In genomic region chr1:204152310-204153044, GRCh38 we compare ENCODE assay signal across 9 cellular contexts. TPM values are rescaled to one million over a fixed set of nuclear protein-coding genes. Genes with fewer than 3 reads are reported as not detected.
DNase-seq lines count a peak whose midpoint lies in the region; ATAC-seq, FAIRE-seq and TF ChIP-seq lines count a peak whose summit lies in the region.
"Had no signal": no experiment of that assay in that cellular context is flagged by ENCODE, and none has a peak within 500 bp of the region (broad histone marks: within the 10 kb centered on the region; RNA-seq: fewer than 3 reads in every experiment).

No MANE protein-coding gene starts in this region.

- H3K36me3 Mint-ChIP-seq in activated T-cell treated with anti-CD3 and anti-CD28 coated beads, Interleukin-2, amount 50 U/mL, for 4 hours (ENCODE audit: insufficient read depth), result no peaks in the 10 kb centered on the region

- no peaks in the 10 kb centered on the region for H3K9me3 Mint-ChIP-seq in activated T-cell treated with anti-CD3 and anti-CD28 coated beads, Interleukin-2, amount 50 U/mL, for 4 hours

- FAIRE-seq in bronchial epithelial cell (lab: Jason Lieb, UNC), result no peak
- FAIRE-seq: endometrium had no signal

- in situ Hi-C loops in transverse colon (cut with MboI; ENCODE audit: low pct_ligation_motif_present in 1 of 4, low pct_unique_long_range_greater_than_20kb in 1 of 4, low sequenced_read_pairs in 3 of 4), result no loop called here

- TF ChIP-seq EP300 in transverse colon (IDR thresholded peaks at IDR 0.05; ENCODE audit: low read depth), result no peak

- intact Hi-C loops in lower lobe of right lung (cut with DNase I), result no loop called here
- intact Hi-C loops in transverse colon (cut with DNase I; ENCODE audit: low total_unique reads), result no loop called here

- TF ChIP-seq CTCF in bronchial epithelial cell (IDR thresholded peaks at IDR 0.05; ENCODE audit: insufficient read depth, low read length, severe bottlenecking), result no peak
- no peak for TF ChIP-seq CTCF in lower lobe of right lung (IDR thresholded peaks at IDR 0.05)
- no peak for TF ChIP-seq CTCF in transverse colon (IDR thresholded peaks at IDR 0.05)

- WGBS in transverse colon (ENCODE audit: low coverage in 1 of 2), 2 donors, result 38% methylated on average over 23 of the region's 25 CpGs; no CpG with 5 or more reads in 1 of the 2 donors

- DNase-seq in activated T-cell treated with anti-CD3 and anti-CD28 coated beads, Interleukin-2, amount 50 U/mL, for 4 hours, result no peak
- no peak for DNase-seq in activated T-cell treated with anti-CD3 and anti-CD28 coated beads, Interleukin-2, amount 50 U/mL, for 1 hour
- no peak for DNase-seq in bronchial epithelial cell (ENCODE audit: low read depth)
- DNase-seq in lower lobe of right lung, result peak; percentile 47
- no peak for DNase-seq in transverse colon
- no peak for DNase-seq in Ammon's horn (ENCODE audit: low spot score)
- DNase-seq in KG1 (lab: John Stamatoyannopoulos, UW), result no peak

- H3K4me3 Mint-ChIP-seq in activated T-cell treated with anti-CD3 and anti-CD28 coated beads, Interleukin-2, amount 50 U/mL, for 4 hours, result peak overlapping the region; percentile 62

- H3K27me3 Mint-ChIP-seq in activated T-cell treated with anti-CD3 and anti-CD28 coated beads, Interleukin-2, amount 50 U/mL, for 4 hours (ENCODE audit: low read depth), result no peaks in the 10 kb centered on the region

- H3K4me3 ChIP-seq in bronchial epithelial cell (ENCODE audit: low read depth, low read length), result peak overlapping the region; percentile 59
- peak overlapping the region; percentile 76 for H3K4me3 ChIP-seq in lower lobe of right lung
- peak overlapping the region; percentile 42 to 68 (median 54) for H3K4me3 ChIP-seq in transverse colon

- no peaks in the 10 kb centered on the region for H3K9me3 ChIP-seq in lower lobe of right lung
- H3K9me3 ChIP-seq in transverse colon, result no peaks in the 10 kb centered on the region

- no peak for TF ChIP-seq POLR2A in transverse colon (IDR thresholded peaks at IDR 0.05)

- no peaks in the 10 kb centered on the region for H3K27me3 ChIP-seq in bronchial epithelial cell (ENCODE audit: control insufficient read depth, insufficient read depth, low read length)
- H3K27me3 ChIP-seq in lower lobe of right lung (ENCODE audit: low read depth), result peaks cover 7% of the 10 kb centered on the region
- H3K27me3 ChIP-seq in transverse colon, result peaks cover 29% of the 10 kb centered on the region

- peaks cover 15% of the 10 kb centered on the region for H3K4me1 ChIP-seq in lower lobe of right lung
- H3K4me1 ChIP-seq in transverse colon, result peaks cover 5 to 9% (median 6%) of the 10 kb centered on the region in 4 donors

- H3K36me3 ChIP-seq in bronchial epithelial cell (ENCODE audit: control insufficient read depth, insufficient read depth, low read length), result no peaks in the 10 kb centered on the region
- H3K36me3 ChIP-seq in lower lobe of right lung, result no peaks in the 10 kb centered on the region
- no peaks in the 10 kb centered on the region for H3K36me3 ChIP-seq in transverse colon

- peak in 1 of 2 donors; percentile 11 for ATAC-seq in activated T-cell treated with anti-CD3 and anti-CD28 coated beads, Interleukin-2, amount 50 U/mL, for 4 hours
- ATAC-seq in lower lobe of right lung (peak; percentile 3 to 20), HG03175 (IDR thresholded peaks at IDR 0.05; ENCODE audit: unreplicated experiment) (no peak)

- no peak overlapping the region for H3K27ac ChIP-seq in lower lobe of right lung
- H3K27ac ChIP-seq in transverse colon, result peak overlapping the region in 3 of 4 donors; percentile 12 to 64 (median 47)

- H3K4me1 Mint-ChIP-seq in activated T-cell treated with anti-CD3 and anti-CD28 coated beads, Interleukin-2, amount 50 U/mL, for 4 hours (ENCODE audit: low read depth), result peaks cover 2% of the 10 kb centered on the region

RNA-seq across cellular contexts. Expression of gene ETNK2, which starts 0.6 kb away (rescaled TPM):
- total RNA-seq in activated T-cell treated with anti-CD3 and anti-CD28 coated beads, Interleukin-2, amount 50 U/mL, for 4 hours, result 1 to 10 TPM in 1 of 3 donors, under 1 TPM in 2; 0.79 to 1.2 (median 0.99) TPM
- total RNA-seq in bronchial epithelial cell, result 58.7 and 70.4 TPM in 2 replicates
- total RNA-seq in lower lobe of right lung, result 4.5 TPM
- total RNA-seq in transverse colon, result 1 to 10 TPM in 3 of 4 donors, not detected in 1; 1.9 to 3.7 (median 3.3) TPM

RNA-seq across cellular contexts. Expression of gene REN, which starts 13.7 kb away (rescaled TPM):
- total RNA-seq in activated T-cell treated with anti-CD3 and anti-CD28 coated beads, Interleukin-2, amount 50 U/mL, for 4 hours, result not detected
- total RNA-seq in bronchial epithelial cell (0.26 TPM in 2 replicates), lower lobe of right lung (0.59 TPM), transverse colon (1 to 10 TPM in 1 of 4 donors, not detected in 3; 2.7 TPM)

RNA-seq across cellular contexts. Expression of gene KISS1, which starts 43.8 kb away (rescaled TPM):
- total RNA-seq in activated T-cell treated with anti-CD3 and anti-CD28 coated beads, Interleukin-2, amount 50 U/mL, for 4 hours, result not detected
- total RNA-seq in bronchial epithelial cell, result not detected in 2 replicates
- not detected for total RNA-seq in lower lobe of right lung
- not detected for total RNA-seq in transverse colon

Comparison
In these comparisons a context has a peak if more than half of its experiments do, and no peak if none do; other contexts are left out.
1. RNA of gene ETNK2, which starts 0.6 kb away (total RNA-seq): 58.7 to 70.4 TPM in bronchial epithelial cell; 4.5 TPM in lower lobe of right lung (single experiment), 1.9 to 3.7 TPM in transverse colon and 0.79 to 1.2 TPM in activated T-cell treated with anti-CD3 and anti-CD28 coated beads, Interleukin-2, amount 50 U/mL, for 4 hours; every median in the first group is over 10 times any median in the second.
2. Peak in every context shown above with its lines, with median percentiles within 50 percentile points of each other: H3K4me3 ChIP-seq.